Comparison of ENCODE assay signal across 10 cellular contexts in genomic region chr12:130696377-130696776, GRCh38. TPM values are rescaled to one million over a fixed set of nuclear protein-coding genes. Genes with fewer than 3 reads are reported as not detected.
"Had no signal": no experiment of that assay in that cellular context is flagged by ENCODE, and none has a peak within 500 bp of the region (broad histone marks: within the 10 kb centered on the region; RNA-seq: fewer than 3 reads in every experiment).

No MANE protein-coding gene starts in this region.

- H3K27ac ChIP-seq: GM23248, KMS-11 had no signal

- H2AFZ ChIP-seq: GM23248 had no signal

- H3K9ac ChIP-seq: GM23248, KMS-11 had no signal

- DNase-seq: GM23248, GOT3, H9, HCEC 1CT, Karpas-422, KBM-7 had no signal

- H3K4me3 ChIP-seq: GM23248 had no signal

- H3K4me2 ChIP-seq: KMS-11 had no signal

- FAIRE-seq: H54, HTR-8/SVneo had no signal

RNA-seq across cellular contexts. Expression of gene RIMBP2, which starts 19.7 kb away (rescaled TPM):
- total RNA-seq: GM23248, LHCN-M2 had no signal
- polyA plus RNA-seq: GM23248 had no signal
